11 cellular contexts compared by ENCODE assay signal in genomic region chr1:184745929-184746583, GRCh38. TPM values are rescaled to one million over a fixed set of nuclear protein-coding genes. Genes with fewer than 3 reads are reported as not detected.
DNase-seq lines count a peak whose midpoint lies in the region; ATAC-seq and TF ChIP-seq lines count a peak whose summit lies in the region.
"Had no signal": no experiment of that assay in that cellular context is flagged by ENCODE, and none has a peak within 500 bp of the region (broad histone marks: within the 10 kb centered on the region; RNA-seq: fewer than 3 reads in every experiment).

No MANE protein-coding gene starts in this region.

- intact Hi-C loops in left ventricle myocardium superior (cut with micrococcal nuclease): no loop called here

- DNase-seq in left ventricle myocardium superior (no peak), right atrium auricular region (ENCODE audit: low spot score) (no peak), NCI-H69 (lab: John Stamatoyannopoulos, UW) (peak; percentile 34), NCI-H748 treated with DMSO at 0.1 percent for 48 hours (lab: John Stamatoyannopoulos, UW) (no peak), pons (ENCODE audit: low spot score) (no peak), activated gamma-delta T cell treated with Interleukin-2 at 50 U/mL for 16 hours (no peak)
- DNase-seq: kidney, NCI-H1092, SHP77 treated with DMSO at 0.1 percent for 48 hours had no signal

- H3K4me3 ChIP-seq in right atrium auricular region: no peak overlapping the region
- peak overlapping the region; percentile 52 for H3K4me3 ChIP-seq in endocrine pancreas (ENCODE audit: control insufficient read depth, insufficient read depth, low read length)

- H3K36me3 ChIP-seq in right atrium auricular region (no peaks in the 10 kb centered on the region), endocrine pancreas (ENCODE audit: control insufficient read depth, insufficient read depth, low read length) (no peaks in the 10 kb centered on the region)

- no peaks in the 10 kb centered on the region for H3K9me3 ChIP-seq in right atrium auricular region
- H3K9me3 ChIP-seq in endocrine pancreas (ENCODE audit: control insufficient read depth, low read length): no peaks in the 10 kb centered on the region

- no peak overlapping the region for H3K9ac ChIP-seq in endocrine pancreas (ENCODE audit: control insufficient read depth, insufficient read depth, low read length)

- H3K27ac ChIP-seq in right atrium auricular region: peak overlapping the region in 1 of 2 donors; percentile 2

- ATAC-seq in left ventricle myocardium superior: peak; percentile 45
- no peak for ATAC-seq in HG03571 (IDR thresholded peaks at IDR 0.05; ENCODE audit: unreplicated experiment)

- H3K4me1 ChIP-seq in right atrium auricular region (peaks cover 0 to 12% of the 10 kb centered on the region in 2 donors), endocrine pancreas (ENCODE audit: control insufficient read depth, insufficient read depth, low read length) (peaks cover 48% of the 10 kb centered on the region)

- TF ChIP-seq CTCF in right atrium auricular region (IDR thresholded peaks at IDR 0.05): no peak

- H3K27me3 ChIP-seq in right atrium auricular region (no peaks in the 10 kb centered on the region), endocrine pancreas (ENCODE audit: control insufficient read depth, insufficient read depth, low read length) (no peaks in the 10 kb centered on the region)

RNA-seq across cellular contexts. Expression of gene EDEM3, which starts 8.6 kb away (rescaled TPM):
- total RNA-seq in left ventricle myocardium superior (18.3 TPM), right atrium auricular region (10 to 100 TPM; 18.1 to 30.0 TPM)
